Comparison of ENCODE assay signal across 8 cellular contexts in genomic region chr5:36777105-36777757, GRCh38.
DNase-seq lines count a peak whose midpoint lies in the region; ATAC-seq, FAIRE-seq and TF ChIP-seq lines count a peak whose summit lies in the region.

No MANE protein-coding gene starts in this region.

- H3K9ac ChIP-seq in K562 (ENCODE audit: insufficient read depth in 1 of 2, low read depth in 2 of 2, low read length in 2 of 2), result no peak overlapping the region

- TF ChIP-seq POLR2A in K562 (conservative IDR thresholded peaks at IDR 0.05), result no peak

- no peak overlapping the region for H3K4me3 Mint-ChIP-seq in CD14-positive monocyte

- H3K9me3 ChIP-seq in K562 (replicated peaks; ENCODE audit: control insufficient read depth, insufficient read depth, low read depth, low read length) (no peaks in the 10 kb centered on the region), left lung (peaks cover 0 to 5% of the 10 kb centered on the region in 2 donors)

- no peak overlapping the region for H3K4me2 ChIP-seq in K562 (ENCODE audit: insufficient read depth, low read length)

- H3K79me2 ChIP-seq in K562 (ENCODE audit: control insufficient read depth, insufficient read depth, low read length), result no peaks in the 10 kb centered on the region

- H3K4me3 ChIP-seq in K562, result no peak overlapping the region
- H3K4me3 ChIP-seq in left lung, result no peak overlapping the region

- TF ChIP-seq EP300 in K562 (IDR thresholded peaks at IDR 0.05; ENCODE audit: low read length), result no peak

- WGBS in K562 (ENCODE audit: insufficient coverage, low coverage, missing lambda C conversion rate), result 2% methylated on average over 5 of the region's 5 CpGs

- 0 out of 5 replicates have a peak, but pooled peaks cover 0 to 4% of the 10 kb centered on the region in 2 experiments for H3K27me3 ChIP-seq in K562 (ENCODE audit: control insufficient read depth in 2 of 2, insufficient read depth in 2 of 2, low read length in 2 of 2)
- no peaks in the 10 kb centered on the region for H3K27me3 ChIP-seq in left lung

- intact Hi-C loops in CD14-positive monocyte (cut with micrococcal nuclease) (no loop called here), K562 (cut with micrococcal nuclease) (no loop called here), left lung (cut with DNase I) (no loop called here)

- H3K27me3 Mint-ChIP-seq in CD14-positive monocyte (ENCODE audit: low read depth in 3 of 3), result no peaks in the 10 kb centered on the region

- no peaks in the 10 kb centered on the region for H3K36me3 Mint-ChIP-seq in CD14-positive monocyte

- DNase-seq in CD14-positive monocyte (ENCODE audit: low spot score) (no peak), Kasumi-1 (lab: John Stamatoyannopoulos, UW) (peak; percentile 47 to 52), K562 (ENCODE audit: extremely low read depth in 1 of 4, low spot score in 3 of 4) (peak in 3 of 4 experiments; percentile 15 to 40 (median 38)), left lung (no peak), GM13977 (ENCODE audit: low spot score) (no peak), germinal center (ENCODE audit: low spot score) (no peak)

- H3K27ac ChIP-seq in K562 (ENCODE audit: extremely low read depth, low read depth, low read length) (no peak overlapping the region), left lung (no peak overlapping the region)

- H3K27ac Mint-ChIP-seq in CD14-positive monocyte, result peak overlapping the region in 1 of 7 donors; percentile 51

- POLR2A ChIA-PET in K562 (lab: Yijun Ruan, JAX), result interaction anchor here (0.6 kb wide), 1 partner anchor 15 kb away, joined by 4 read pairs; no protein-coding TSS in a partner anchor

- no peaks in the 10 kb centered on the region for H4K20me1 ChIP-seq in K562 (replicated peaks; ENCODE audit: control insufficient read depth, insufficient read depth, low read length)

- H3K9me3 Mint-ChIP-seq in CD14-positive monocyte, result peaks cover 3 to 9% (median 4%) of the 10 kb centered on the region in 7 donors

- H3K4me1 ChIP-seq in K562 (replicated peaks in 1 of 2; ENCODE audit: control insufficient read depth in 2 of 2, insufficient read depth in 2 of 2, low read length in 2 of 2) (no peaks in the 10 kb centered on the region), left lung (no peaks in the 10 kb centered on the region)

- ATAC-seq in K562 (peak; percentile 96), left lung (peak; percentile 77), GM18519 (IDR thresholded peaks at IDR 0.05; ENCODE audit: low FRiP score, unreplicated experiment) (no peak), HG03175 (IDR thresholded peaks at IDR 0.05; ENCODE audit: unreplicated experiment) (no peak)

- TF ChIP-seq CTCF in CD14-positive monocyte (IDR thresholded peaks at IDR 0.05), result peak; percentile 21
- peak; percentile 45 to 54 (median 49); a peak in 4 of 6 replicates for TF ChIP-seq CTCF in K562 (IDR thresholded peaks at IDR 0.05 in 2 of 3, conservative IDR thresholded peaks at IDR 0.05 in 1 of 3; ENCODE audit: insufficient read depth in 2 of 3, low read depth in 1 of 3, low read length in 3 of 3)
- TF ChIP-seq CTCF in left lung (IDR thresholded peaks at IDR 0.05), result peak; percentile 27 to 33
- TF ChIP-seq CTCF in GM13977 (IDR thresholded peaks at IDR 0.05; ENCODE audit: extremely low read depth, insufficient read depth, missing control alignments), result no peak

- H3K36me3 ChIP-seq in K562 (ENCODE audit: control insufficient read depth, insufficient read depth, low read length), result no peaks in the 10 kb centered on the region
- no peaks in the 10 kb centered on the region for H3K36me3 ChIP-seq in left lung

- H2AFZ ChIP-seq in K562 (ENCODE audit: low read depth, low read length), result no peak overlapping the region

- peaks cover 4% of the 10 kb centered on the region for H3K4me1 Mint-ChIP-seq in CD14-positive monocyte

- in situ Hi-C loops in K562 (cut with MboI), result no loop called here
- in situ Hi-C loops in GM13977 (cut with MboI; ENCODE audit: low pct_unique_long_range_greater_than_20kb, low sequenced_read_pairs, unreplicated experiment), result no loop called here

- BruUV-seq in K562 (replicated peaks; lab: Mats Ljungman, UMichigan), result no TSS peak

- CTCF ChIA-PET in K562 (lab: Yijun Ruan, JAX; ENCODE audit: low intra/inter-chr PET ratio), result interaction anchor here (2.4 kb wide), 1 partner anchor 94 kb away, joined by 8 read pairs; no protein-coding TSS in a partner anchor

- H3K9me1 ChIP-seq in K562 (ENCODE audit: control insufficient read depth, insufficient read depth, low read length), result no peaks in the 10 kb centered on the region

- peak; percentile 75 for FAIRE-seq in K562 (lab: Jason Lieb, UNC)

- TF ChIP-seq RAD21 in K562 (CRISPR knock-in tag; conservative IDR thresholded peaks at IDR 0.05 in 1 of 2, IDR thresholded peaks at IDR 0.05 in 1 of 2), result peak; percentile 21 to 67; a peak in 2 of 4 replicates

TF ChIP-seq in K562, 482 proteins besides CTCF, POLR2A, EP300 and RAD21:
- TF ChIP-seq TCF7 (IDR thresholded peaks at IDR 0.05; ENCODE audit: borderline replicate concordance), result no peak
- TF ChIP-seq BACH1 (tag; IDR thresholded peaks at IDR 0.05), result no peak
- TF ChIP-seq BCOR (IDR thresholded peaks at IDR 0.05), result no peak
- no peak for TF ChIP-seq MAFG (tag; conservative IDR thresholded peaks at IDR 0.05)
- TF ChIP-seq MBD2 (IDR thresholded peaks at IDR 0.05; ENCODE audit: borderline replicate concordance, low read depth), result no peak
- TF ChIP-seq SMC3 (conservative IDR thresholded peaks at IDR 0.05; ENCODE audit: insufficient read depth, low read depth, low read length), result no peak
- no peak for TF ChIP-seq CBX3 (IDR thresholded peaks at IDR 0.05; ENCODE audit: borderline replicate concordance in 1 of 2, low read length in 2 of 2)
- TF ChIP-seq HNRNPLL (IDR thresholded peaks at IDR 0.05; ENCODE audit: low read depth, low read length, poor library complexity, severe bottlenecking), result no peak

Comparison
In these comparisons a context has a peak if more than half of its experiments do, and no peak if none do; other contexts are left out.
1. DNase-seq: peak in Kasumi-1 (2 of 2) and K562 (3 of 4); none in CD14-positive monocyte (single experiment), left lung (0 of 2), GM13977 (single experiment) and germinal center (single experiment).
2. ATAC-seq: peak in K562 (single experiment) and left lung (single experiment); none in GM18519 (single experiment) and HG03175 (single experiment).